33 cellular contexts compared by ENCODE assay signal in the genomic region with DNA sequence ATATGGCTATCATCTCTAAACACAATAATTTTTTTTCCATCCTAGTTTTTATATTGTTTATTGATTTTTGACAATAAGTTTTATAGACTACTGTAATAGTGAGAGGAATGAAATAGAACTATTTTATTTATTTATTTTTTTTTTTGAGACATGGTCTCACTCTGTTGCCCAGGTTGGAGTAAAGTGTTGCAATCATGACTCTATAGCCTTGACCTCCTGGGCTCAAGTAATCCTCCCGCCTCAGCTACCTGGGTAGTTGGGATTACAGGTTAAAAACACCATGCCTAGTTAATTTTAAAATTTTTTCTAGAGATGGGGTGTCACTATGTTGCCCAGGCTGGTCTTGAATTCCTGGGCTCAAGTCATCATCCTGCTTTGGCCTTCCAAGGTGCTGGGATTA. TPM values are rescaled to one million over a fixed set of nuclear protein-coding genes. Genes with fewer than 3 reads are reported as not detected.
"Had no signal": no experiment of that assay in that cellular context is flagged by ENCODE, and none has a peak within 500 bp of the region (broad histone marks: within the 10 kb centered on the region; RNA-seq: fewer than 3 reads in every experiment).

No MANE protein-coding gene starts in this region.

- FAIRE-seq: astrocyte, bronchial epithelial cell had no signal

- H3K27me3 ChIP-seq: adrenal gland, ascending aorta, body of pancreas, brain microvascular endothelial cell, breast epithelium, cardiac muscle cell had no signal

- H3K9me3 ChIP-seq: body of pancreas had no signal

- H3K4me1 ChIP-seq: adrenal gland, ascending aorta, body of pancreas, breast epithelium had no signal

- H3K36me3 ChIP-seq: adrenal gland, brain microvascular endothelial cell, breast epithelium, cardiac muscle cell had no signal

- H3K27ac ChIP-seq: adrenal gland, ascending aorta, body of pancreas, brain microvascular endothelial cell, breast epithelium, cardiac muscle cell had no signal

- DNase-seq: activated effector memory CD4-positive, alpha-beta T cell treated with anti-CD3 and anti-CD28 coated beads, Interleukin-2, amount 50 U/mL, for 16 hours; activated effector memory CD4-positive, alpha-beta T cell treated with Interleukin-2 at 50 U/mL for 16 hours; activated gamma-delta T cell; activated gamma-delta T cell treated with Interleukin-2 at 50 U/mL for 16 hours; activated naive CD4-positive, alpha-beta T cell; activated naive CD4-positive, alpha-beta T cell treated with anti-CD3 and anti-CD28 coated beads for 36 hours; activated naive CD4-positive, alpha-beta T cell treated with anti-CD3 and anti-CD28 coated beads, Interleukin-2, amount 10 ng/mL, durations not matched to agents 7 days and 5 days; activated naive CD4-positive, alpha-beta T cell treated with anti-CD3 and anti-CD28 coated beads, Interleukin-2, amount 50 U/mL, for 16 hours; activated naive CD4-positive, alpha-beta T cell treated with Interleukin-2 at 50 U/mL for 16 hours; activated naive CD8-positive, alpha-beta T cell treated with anti-CD3 and anti-CD28 coated beads for 36 hours; activated naive CD8-positive, alpha-beta T cell treated with anti-CD3 and anti-CD28 coated beads, Interleukin-2, amount 10 ng/mL, durations not matched to agents 7 days and 5 days; activated naive CD8-positive, alpha-beta T cell treated with anti-CD3 and anti-CD28 coated beads, Interleukin-2, amount 50 U/mL, for 24 hours; activated T-cell treated with anti-CD3 and anti-CD28 coated beads, Interleukin-2, amount 50 U/mL, for 24 hours; activated T-cell treated with anti-CD3 and anti-CD28 coated beads, Interleukin-2, amount 50 U/mL, for 4 hours; activated T-cell treated with anti-CD3 and anti-CD28 coated beads, Interleukin-2, amount 50 U/mL, for 48 hours; activated T-cell treated with anti-CD3 and anti-CD28 coated beads, Interleukin-2, amount 50 U/mL, for 72 hours; adrenal gland; amniotic stem cell; amygdala; anterior cingulate cortex; aorta; body of pancreas; brain microvascular endothelial cell; caudate nucleus; central memory CD4-positive, alpha-beta T cell; cerebellar nuclear complex had no signal

- ATAC-seq: activated naive CD4-positive, alpha-beta T cell treated with anti-CD3 and anti-CD28 coated beads, Interleukin-2, amount 50 U/mL, for 72 hours; activated naive CD8-positive, alpha-beta T cell treated with anti-CD3 and anti-CD28 coated beads, Interleukin-2, amount 50 U/mL, for 24 hours; activated T-cell treated with anti-CD3 and anti-CD28 coated beads, Interleukin-2, amount 50 U/mL, for 4 hours; activated T-cell treated with anti-CD3 and anti-CD28 coated beads, Interleukin-2, amount 50 U/mL, for 72 hours; activated T-helper 17 cell treated with anti-CD3 and anti-CD28 coated beads, Interleukin-2, amount 50 U/mL, for 72 hours; body of pancreas had no signal

- H3K4me3 ChIP-seq: adrenal gland, ascending aorta, body of pancreas, breast epithelium, cardiac muscle cell had no signal

RNA-seq across cellular contexts. Expression of a gene that starts 40.6 kb away (rescaled TPM):
- total RNA-seq: ascending aorta, astrocyte had no signal
